7 cellular contexts compared by ENCODE assay signal in genomic region chr4:25144870-25145481, GRCh38. TPM values are rescaled to one million over a fixed set of nuclear protein-coding genes. Genes with fewer than 3 reads are reported as not detected.
DNase-seq lines count a peak whose midpoint lies in the region; ATAC-seq and TF ChIP-seq lines count a peak whose summit lies in the region.

No MANE protein-coding gene starts in this region.

- H3K4me3 ChIP-seq in adrenal gland = no peak overlapping the region

- TF ChIP-seq RAD21 in Ishikawa (IDR thresholded peaks at IDR 0.05; ENCODE audit: low read depth) = peak; percentile 60

- no peaks in the 10 kb centered on the region for H3K4me1 ChIP-seq in adrenal gland (replicated peaks in 1 of 2)

- no peak for TF ChIP-seq POLR2A in adrenal gland (IDR thresholded peaks at IDR 0.05)

- H3K36me3 ChIP-seq in adrenal gland (replicated peaks in 1 of 2) = peaks cover 0 to 5% of the 10 kb centered on the region in 2 donors

- intact Hi-C loops in adrenal gland (cut with DNase I) = loop anchor here in 1 of 2 donors (5.0 kb wide), 1 partner anchor 163 kb away; no protein-coding TSS in a partner anchor

- DNase-seq in EL = peak; percentile 25
- DNase-seq in adrenal gland = no peak
- no peak for DNase-seq in left lobe of liver (ENCODE audit: low spot score)
- DNase-seq in MV-4-11 (lab: John Stamatoyannopoulos, UW) = no peak
- no peak for DNase-seq in iPS-NIHi7 (ENCODE audit: extremely low spot score)
- DNase-seq in cortex of kidney (lab: John Stamatoyannopoulos, UW) = no peak

- TF ChIP-seq EP300 in Ishikawa (IDR thresholded peaks at IDR 0.05; ENCODE audit: borderline replicate concordance) = no peak

- WGBS in adrenal gland, 4 donors = 2 to 17% (median 4%) methylated on average over 1 of the region's 1 CpG

- TF ChIP-seq CTCF in adrenal gland (IDR thresholded peaks at IDR 0.05) = peak; percentile 20 to 72 (median 50)

- H3K27me3 ChIP-seq in adrenal gland = no peaks in the 10 kb centered on the region

- H3K9me3 ChIP-seq in adrenal gland (replicated peaks in 1 of 3) = no peaks in the 10 kb centered on the region

- H3K27ac ChIP-seq in adrenal gland = no peak overlapping the region

- ATAC-seq in left lobe of liver = peak; percentile 42

TF ChIP-seq in Ishikawa, 13 proteins besides CTCF, POLR2A, EP300 and RAD21:
- no peak for TF ChIP-seq CEBPB (IDR thresholded peaks at IDR 0.05)
TF ChIP-seq in Ishikawa: peak in this region for 0.

RNA-seq across cellular contexts. Expression of gene SEPSECS, which starts 15.3 kb away (rescaled TPM):
- total RNA-seq in adrenal gland = 10 to 100 TPM in 3 of 8 donors, 1 to 10 TPM in 5; 6.0 to 38.6 (median 7.7) TPM
- polyA plus RNA-seq in adrenal gland = 1 to 10 TPM; 5.8 to 9.4 (median 6.4) TPM
- total RNA-seq in left lobe of liver = 24.9 TPM
